In genomic region chr2:129233751-129234406, GRCh38 we compare ENCODE assay signal across 10 cellular contexts.
DNase-seq lines count a peak whose midpoint lies in the region; ATAC-seq and TF ChIP-seq lines count a peak whose summit lies in the region.
"Had no signal": no experiment of that assay in that cellular context is flagged by ENCODE, and none has a peak within 500 bp of the region (broad histone marks: within the 10 kb centered on the region; RNA-seq: fewer than 3 reads in every experiment).

No MANE protein-coding gene starts in this region.

- no peaks in the 10 kb centered on the region for H3K36me3 Mint-ChIP-seq in stimulated activated memory B cell treated with anti-CD40 and anti-IgM and Interleukin-4, amounts not matched to agents 10 μg/mL and 1 μg/mL and 100 μg/mL, for 72 hours

- no peaks in the 10 kb centered on the region for H3K4me1 Mint-ChIP-seq in stimulated activated memory B cell treated with anti-CD40 and anti-IgM and Interleukin-4, amounts not matched to agents 10 μg/mL and 1 μg/mL and 100 μg/mL, for 72 hours

- POLR2A ChIA-PET in RWPE1 (lab: Yijun Ruan, JAX; ENCODE audit: low non-redundant PET): no interaction called here

- intact Hi-C loops in left ventricle myocardium superior (cut with micrococcal nuclease): no loop called here

- peaks cover 4% of the 10 kb centered on the region for H3K27me3 Mint-ChIP-seq in stimulated activated memory B cell treated with anti-CD40 and anti-IgM and Interleukin-4, amounts not matched to agents 10 μg/mL and 1 μg/mL and 100 μg/mL, for 72 hours

- ATAC-seq in left ventricle myocardium superior: peak; percentile 63
- peak; percentile 17 for ATAC-seq in stimulated activated memory B cell treated with anti-CD40 and anti-IgM and Interleukin-4, amounts not matched to agents 10 μg/mL and 1 μg/mL and 100 μg/mL, for 72 hours
- ATAC-seq in GM18517 (IDR thresholded peaks at IDR 0.05; ENCODE audit: unreplicated experiment): no peak

- no peak overlapping the region for H3K27ac ChIP-seq in RWPE1
- H3K27ac ChIP-seq: ovary had no signal

- CTCF ChIA-PET in RWPE1 (lab: Yijun Ruan, JAX): no interaction called here

- DNase-seq in NCI-H510A treated with DMSO at 0.1 percent for 48 hours (lab: John Stamatoyannopoulos, UW) (peak; percentile 13), NCI-H510A (lab: John Stamatoyannopoulos, UW) (no peak), RWPE1 (ENCODE audit: low spot score) (peak; percentile 14), left ventricle myocardium superior (no peak), germinal center (ENCODE audit: low spot score) (no peak), dedifferentiated amniotic fluid mesenchymal stem cell (ENCODE audit: extremely low spot score) (no peak)
- DNase-seq: activated CD4-positive, alpha-beta T cell treated with anti-CD3 and anti-CD28 coated beads for 48 hours; ovary had no signal

- no peak overlapping the region for H3K4me3 Mint-ChIP-seq in stimulated activated memory B cell treated with anti-CD40 and anti-IgM and Interleukin-4, amounts not matched to agents 10 μg/mL and 1 μg/mL and 100 μg/mL, for 72 hours

- no peak overlapping the region for H3K27ac Mint-ChIP-seq in stimulated activated memory B cell treated with anti-CD40 and anti-IgM and Interleukin-4, amounts not matched to agents 10 μg/mL and 1 μg/mL and 100 μg/mL, for 72 hours

- H3K9me3 Mint-ChIP-seq in stimulated activated memory B cell treated with anti-CD40 and anti-IgM and Interleukin-4, amounts not matched to agents 10 μg/mL and 1 μg/mL and 100 μg/mL, for 72 hours: peaks cover 11% of the 10 kb centered on the region

- no peak for TF ChIP-seq CTCF in RWPE1 (conservative IDR thresholded peaks at IDR 0.05; ENCODE audit: low read depth)

Comparison
In these comparisons a context has a peak if more than half of its experiments do, and no peak if none do; other contexts are left out.
1. DNase-seq: peak in NCI-H510A treated with DMSO at 0.1 percent for 48 hours (single experiment) and RWPE1 (single experiment); none in NCI-H510A (single experiment), left ventricle myocardium superior (single experiment), germinal center (single experiment) and dedifferentiated amniotic fluid mesenchymal stem cell (single experiment).